Comparison of ENCODE assay signal across 16 cellular contexts in the genomic region with DNA sequence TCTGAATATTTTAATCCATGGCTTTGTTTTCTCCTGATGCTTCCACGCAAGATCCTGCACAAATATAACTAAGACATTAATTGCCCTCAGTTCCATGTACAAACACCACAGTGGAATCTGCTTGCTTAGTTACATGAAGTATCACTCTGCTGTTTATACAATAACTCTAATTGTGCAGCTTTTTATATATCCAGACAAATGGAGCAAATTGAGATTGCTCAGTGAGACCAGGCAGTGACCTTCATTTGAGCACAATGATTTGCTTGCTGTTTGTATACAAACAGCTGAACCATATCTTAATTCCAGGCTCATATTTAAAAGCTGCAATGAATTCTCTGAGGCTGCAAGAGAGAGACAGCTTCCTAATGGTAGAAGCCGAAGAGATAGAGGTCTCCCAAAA.
A peak's percentile ranks its signal among the peaks of the same experiment; 100 is the strongest.
DNase-seq lines count a peak whose midpoint lies in the region; FAIRE-seq lines count a peak whose summit lies in the region.
"Had no signal": no experiment of that assay in that cellular context is flagged by ENCODE, and none has a peak within 500 bp of the region (broad histone marks: within the 10 kb centered on the region; RNA-seq: fewer than 3 reads in every experiment).

No MANE protein-coding gene starts in this region.

- DNase-seq in Karpas-422 (no peak), NCI-H146 treated with DMSO at 0.1 percent for 48 hours (lab: John Stamatoyannopoulos, UW; ENCODE audit: unreplicated experiment) (peak; percentile 50), NCI-H748 treated with DMSO at 0.1 percent for 48 hours (lab: John Stamatoyannopoulos, UW) (peak; percentile 68), cerebellum (ENCODE audit: low spot score) (no peak), nucleus accumbens (lab: John Stamatoyannopoulos, UW) (no peak), NCI-H2171 (lab: John Stamatoyannopoulos, UW) (no peak)
- DNase-seq: BE2C; Caco-2; CD8-positive, alpha-beta T cell; DMS53; GF-D8; HCEC 1CT; HFFc6 had no signal

- H3K9me3 ChIP-seq in Karpas-422 (ENCODE audit: low read length), result no peaks in the 10 kb centered on the region
- H3K9me3 ChIP-seq: A549, BE2C, Caco-2 had no signal

- H3K4me3 ChIP-seq in Karpas-422 (ENCODE audit: low read length), result no peak overlapping the region
- H3K4me3 ChIP-seq: A549 had no signal

- no peaks in the 10 kb centered on the region for H3K79me2 ChIP-seq in Karpas-422 (ENCODE audit: low read length)

- H3K27ac ChIP-seq in Karpas-422 (ENCODE audit: low read length), result no peak overlapping the region
- H3K27ac ChIP-seq: A549, C4-2B had no signal

- H3K36me3 ChIP-seq in Karpas-422 (ENCODE audit: insufficient read depth, low read length), result no peaks in the 10 kb centered on the region
- H3K36me3 ChIP-seq: BE2C had no signal

- H2AFZ ChIP-seq in Karpas-422 (ENCODE audit: low read length), result no peak overlapping the region

- H3K9ac ChIP-seq in Karpas-422 (ENCODE audit: low read length), result no peak overlapping the region

- peak; percentile 100 for FAIRE-seq in islet of Langerhans (lab: Jason Lieb, UNC)
- FAIRE-seq: A549 had no signal

- no peaks in the 10 kb centered on the region for H3K9me2 ChIP-seq in Karpas-422 (replicated peaks; ENCODE audit: insufficient read depth, low read length)

- peak overlapping the region; percentile 59 for H3K4me2 ChIP-seq in Karpas-422 (ENCODE audit: low read depth, low read length, poor library complexity, severe bottlenecking)
- H3K4me2 ChIP-seq: A549 had no signal

- no peaks in the 10 kb centered on the region for H4K20me1 ChIP-seq in Karpas-422 (ENCODE audit: insufficient read depth, low read depth, low read length)

- H3K4me1 ChIP-seq in Karpas-422 (ENCODE audit: low read length), result peaks cover 70% of the 10 kb centered on the region
- H3K4me1 ChIP-seq: A549, BE2C, Caco-2 had no signal

- no peaks in the 10 kb centered on the region for H3K27me3 ChIP-seq in Karpas-422 (ENCODE audit: low read length)
- H3K27me3 ChIP-seq: BE2C had no signal

Comparison
In these comparisons a context has a peak if more than half of its experiments do, and no peak if none do; other contexts are left out.
1. DNase-seq: peak in NCI-H146 treated with DMSO at 0.1 percent for 48 hours (single experiment) and NCI-H748 treated with DMSO at 0.1 percent for 48 hours (single experiment); none in Karpas-422 (single experiment), cerebellum (single experiment), nucleus accumbens (0 of 56) and NCI-H2171 (single experiment).